In the genomic region with DNA sequence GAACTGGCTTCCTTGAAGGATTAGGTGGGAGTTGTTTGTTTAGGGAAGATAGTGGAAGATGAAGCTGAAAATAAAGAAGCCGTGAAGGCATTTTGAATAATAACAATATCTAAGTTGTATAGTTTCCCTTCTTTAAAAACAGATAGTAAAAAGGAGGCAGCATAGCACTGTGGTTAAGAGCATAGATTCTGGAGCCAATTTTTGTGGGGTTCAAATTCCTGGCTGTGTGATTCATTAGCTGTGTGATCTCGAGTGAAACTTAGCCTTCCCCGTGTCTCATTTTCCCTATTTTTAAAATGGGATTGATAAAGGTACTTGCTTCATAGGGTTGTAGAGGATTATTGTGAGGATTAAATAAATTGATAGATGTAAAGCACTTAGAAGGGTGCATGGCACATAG, we compare ENCODE assay signal across 16 cellular contexts.
"Had no signal": no experiment of that assay in that cellular context is flagged by ENCODE, and none has a peak within 500 bp of the region (broad histone marks: within the 10 kb centered on the region; RNA-seq: fewer than 3 reads in every experiment).

No MANE protein-coding gene starts in this region.

- H3K36me3 ChIP-seq: left lung, tibial nerve, WERI-Rb-1 had no signal

- H3K9me3 ChIP-seq: left lung, tibial nerve had no signal

- DNase-seq: activated CD4-positive, alpha-beta T cell treated with anti-CD3 and anti-CD28 coated beads for 48 hours; activated CD8-positive, alpha-beta T cell treated with anti-CD3 and anti-CD28 coated beads, Interleukin-2, amount 10 ng/mL, durations not matched to agents 7 days and 5 days; activated naive CD4-positive, alpha-beta T cell treated with Interleukin-2 at 50 U/mL for 16 hours; activated naive CD8-positive, alpha-beta T cell treated with anti-CD3 and anti-CD28 coated beads, Interleukin-2, amount 50 U/mL, for 24 hours; effector memory CD8-positive, alpha-beta T cell; foreskin fibroblast; left lung; naive B cell; posterior cingulate gyrus; small intestine; T-helper 1 cell; WERI-Rb-1 had no signal

- H3K27me3 Mint-ChIP-seq: activated naive CD8-positive, alpha-beta T cell treated with anti-CD3 and anti-CD28 coated beads, Interleukin-2, amount 50 U/mL, for 24 hours; naive B cell had no signal

- H3K36me3 Mint-ChIP-seq: naive B cell; stimulated activated memory B cell treated with anti-CD40 and anti-IgM and Interleukin-4, amounts not matched to agents 10 μg/mL and 1 μg/mL and 100 μg/mL, for 72 hours had no signal

- H3K4me3 Mint-ChIP-seq: activated CD8-positive, alpha-beta T cell treated with anti-CD3 and anti-CD28 coated beads, Interleukin-2, amount 10 ng/mL, durations not matched to agents 7 days and 5 days; activated naive CD8-positive, alpha-beta T cell treated with anti-CD3 and anti-CD28 coated beads, Interleukin-2, amount 50 U/mL, for 24 hours; activated T-helper 1 cell treated with anti-CD3 and anti-CD28 coated beads, Interleukin-12 subunit alpha, Interleukin-12 subunit beta, Interleukin-2, Interleukin-4 antibody, amounts not matched to agents 30 ng/mL and 10 ng/mL and 1 ng/mL, durations not matched to agents 14 hours and 24 hours and 36 hours; central memory CD8-positive, alpha-beta T cell; effector memory CD8-positive, alpha-beta T cell; naive B cell; stimulated activated memory B cell treated with anti-CD40 and anti-IgM and Interleukin-4, amounts not matched to agents 10 μg/mL and 1 μg/mL and 100 μg/mL, for 72 hours had no signal

- H3K4me3 ChIP-seq: left lung, tibial nerve had no signal

- H3K27me3 ChIP-seq: left lung, tibial nerve had no signal

- H3K27ac Mint-ChIP-seq: activated CD8-positive, alpha-beta T cell treated with anti-CD3 and anti-CD28 coated beads, Interleukin-2, amount 10 ng/mL, durations not matched to agents 7 days and 5 days; activated naive CD8-positive, alpha-beta T cell treated with anti-CD3 and anti-CD28 coated beads, Interleukin-2, amount 50 U/mL, for 24 hours; activated T-helper 1 cell treated with anti-CD3 and anti-CD28 coated beads, Interleukin-12 subunit alpha, Interleukin-12 subunit beta, Interleukin-2, Interleukin-4 antibody, amounts not matched to agents 30 ng/mL and 10 ng/mL and 1 ng/mL, durations not matched to agents 14 hours and 24 hours and 36 hours; effector memory CD8-positive, alpha-beta T cell; naive B cell; stimulated activated memory B cell treated with anti-CD40 and anti-IgM and Interleukin-4, amounts not matched to agents 10 μg/mL and 1 μg/mL and 100 μg/mL, for 72 hours had no signal

- H3K9me3 Mint-ChIP-seq: activated naive CD8-positive, alpha-beta T cell treated with anti-CD3 and anti-CD28 coated beads, Interleukin-2, amount 50 U/mL, for 24 hours; activated T-helper 1 cell treated with anti-CD3 and anti-CD28 coated beads, Interleukin-12 subunit alpha, Interleukin-12 subunit beta, Interleukin-2, Interleukin-4 antibody, amounts not matched to agents 30 ng/mL and 10 ng/mL and 1 ng/mL, durations not matched to agents 14 hours and 24 hours and 36 hours; central memory CD8-positive, alpha-beta T cell; effector memory CD8-positive, alpha-beta T cell; naive B cell; stimulated activated memory B cell treated with anti-CD40 and anti-IgM and Interleukin-4, amounts not matched to agents 10 μg/mL and 1 μg/mL and 100 μg/mL, for 72 hours had no signal

- H3K27ac ChIP-seq: left lung, tibial nerve, WERI-Rb-1 had no signal

- H3K4me1 ChIP-seq: left lung had no signal

- ATAC-seq: activated CD8-positive, alpha-beta T cell treated with anti-CD3 and anti-CD28 coated beads, Interleukin-2, amount 10 ng/mL, durations not matched to agents 7 days and 5 days; activated naive CD8-positive, alpha-beta T cell treated with anti-CD3 and anti-CD28 coated beads, Interleukin-2, amount 50 U/mL, for 24 hours; effector memory CD8-positive, alpha-beta T cell; left lung; stimulated activated memory B cell treated with anti-CD40 and anti-IgM and Interleukin-4, amounts not matched to agents 10 μg/mL and 1 μg/mL and 100 μg/mL, for 72 hours had no signal

- H3K4me1 Mint-ChIP-seq: activated naive CD8-positive, alpha-beta T cell treated with anti-CD3 and anti-CD28 coated beads, Interleukin-2, amount 50 U/mL, for 24 hours; central memory CD8-positive, alpha-beta T cell had no signal
